Comparison of ENCODE assay signal across 8 cellular contexts in genomic region chr7:140810830-140811556, GRCh38.
DNase-seq lines count a peak whose midpoint lies in the region; ATAC-seq and TF ChIP-seq lines count a peak whose summit lies in the region.

No MANE protein-coding gene starts in this region.

- H3K36me3 Mint-ChIP-seq in type B pancreatic cell, result no peaks in the 10 kb centered on the region

- H3K9me2 ChIP-seq in Karpas-422 (replicated peaks; ENCODE audit: insufficient read depth, low read length), result no peaks in the 10 kb centered on the region

- peak; percentile 90 for DNase-seq in DMS53 (lab: John Stamatoyannopoulos, UW)
- peak; percentile 86 for DNase-seq in Karpas-422
- peak; percentile 66 for DNase-seq in RPMI7951 (ENCODE audit: low read depth)
- DNase-seq in activated T-helper 1 cell treated with Interleukin-2 at 50 U/mL for 16 hours (ENCODE audit: low read depth), result peak; percentile 11
- DNase-seq in fibroblast of villous mesenchyme (ENCODE audit: low read depth), result peak; percentile 73
- DNase-seq in osteoblast (ENCODE audit: insufficient read length, low spot score, missing footprints), result peak; percentile 42
- no peak for DNase-seq in type B pancreatic cell (ENCODE audit: extremely low spot score, unreplicated experiment)

- H3K27ac ChIP-seq in Karpas-422 (ENCODE audit: low read length), result no peak overlapping the region
- no peak overlapping the region for H3K27ac ChIP-seq in osteoblast (ENCODE audit: low read depth, low read length)

- peak overlapping the region; percentile 17 for H3K27ac Mint-ChIP-seq in type B pancreatic cell

- H2AFZ ChIP-seq in Karpas-422 (ENCODE audit: low read length), result no peak overlapping the region
- H2AFZ ChIP-seq in osteoblast (ENCODE audit: low read length), result no peak overlapping the region

- no peak overlapping the region for H3K9ac ChIP-seq in Karpas-422 (ENCODE audit: low read length)

- ATAC-seq in GM21526 (IDR thresholded peaks at IDR 0.05; ENCODE audit: low FRiP score, unreplicated experiment), result peak; percentile 87

- H4K20me1 ChIP-seq in Karpas-422 (ENCODE audit: insufficient read depth, low read depth, low read length), result no peaks in the 10 kb centered on the region
- H4K20me1 ChIP-seq in osteoblast (ENCODE audit: insufficient read depth, low read length), result peaks cover 19% of the 10 kb centered on the region

- H3K9me3 Mint-ChIP-seq in type B pancreatic cell, result no peaks in the 10 kb centered on the region

- peaks cover 28% of the 10 kb centered on the region for H3K4me1 ChIP-seq in Karpas-422 (ENCODE audit: low read length)
- no peaks in the 10 kb centered on the region for H3K4me1 ChIP-seq in osteoblast (ENCODE audit: insufficient read depth, low read length)

- H3K4me1 Mint-ChIP-seq in type B pancreatic cell (ENCODE audit: unreplicated experiment), result peaks cover 6% of the 10 kb centered on the region

- H3K9me3 ChIP-seq in Karpas-422 (ENCODE audit: low read length) (no peaks in the 10 kb centered on the region), osteoblast (ENCODE audit: low read depth, low read length) (no peaks in the 10 kb centered on the region)

- no peak overlapping the region for H3K4me3 ChIP-seq in Karpas-422 (ENCODE audit: low read length)
- no peak overlapping the region for H3K4me3 ChIP-seq in fibroblast of villous mesenchyme (ENCODE audit: low read depth, low read length)
- no peak overlapping the region for H3K4me3 ChIP-seq in osteoblast (ENCODE audit: insufficient read depth, low read length)

- H3K27me3 Mint-ChIP-seq in type B pancreatic cell, result no peaks in the 10 kb centered on the region

- H3K4me2 ChIP-seq in Karpas-422 (ENCODE audit: low read depth, low read length, poor library complexity, severe bottlenecking), result no peak overlapping the region
- H3K4me2 ChIP-seq in osteoblast (ENCODE audit: insufficient read depth, low read length), result no peak overlapping the region

- H3K36me3 ChIP-seq in Karpas-422 (ENCODE audit: insufficient read depth, low read length), result peaks cover under 1% of the 10 kb centered on the region; the same call in 1 of the 2 replicates
- H3K36me3 ChIP-seq in osteoblast (ENCODE audit: insufficient read depth, low read length), result no peaks in the 10 kb centered on the region

- H3K79me2 ChIP-seq in Karpas-422 (ENCODE audit: low read length) (peaks cover 70% of the 10 kb centered on the region), osteoblast (ENCODE audit: insufficient read depth, low read length) (peaks cover 13% of the 10 kb centered on the region)

- no peak overlapping the region for H3K4me3 Mint-ChIP-seq in type B pancreatic cell

- no peaks in the 10 kb centered on the region for H3K27me3 ChIP-seq in Karpas-422 (ENCODE audit: low read length)
- no peaks in the 10 kb centered on the region for H3K27me3 ChIP-seq in osteoblast (ENCODE audit: insufficient read depth, low read length)

- TF ChIP-seq CTCF in fibroblast of villous mesenchyme (IDR thresholded peaks at IDR 0.05; ENCODE audit: insufficient read depth, low read depth, low read length) (peak; percentile 63), osteoblast (IDR thresholded peaks at IDR 0.05; ENCODE audit: extremely low read depth, low read depth, low read length) (peak; percentile 72), type B pancreatic cell (conservative IDR thresholded peaks at IDR 0.05) (peak; percentile 87)
